In the genomic region with DNA sequence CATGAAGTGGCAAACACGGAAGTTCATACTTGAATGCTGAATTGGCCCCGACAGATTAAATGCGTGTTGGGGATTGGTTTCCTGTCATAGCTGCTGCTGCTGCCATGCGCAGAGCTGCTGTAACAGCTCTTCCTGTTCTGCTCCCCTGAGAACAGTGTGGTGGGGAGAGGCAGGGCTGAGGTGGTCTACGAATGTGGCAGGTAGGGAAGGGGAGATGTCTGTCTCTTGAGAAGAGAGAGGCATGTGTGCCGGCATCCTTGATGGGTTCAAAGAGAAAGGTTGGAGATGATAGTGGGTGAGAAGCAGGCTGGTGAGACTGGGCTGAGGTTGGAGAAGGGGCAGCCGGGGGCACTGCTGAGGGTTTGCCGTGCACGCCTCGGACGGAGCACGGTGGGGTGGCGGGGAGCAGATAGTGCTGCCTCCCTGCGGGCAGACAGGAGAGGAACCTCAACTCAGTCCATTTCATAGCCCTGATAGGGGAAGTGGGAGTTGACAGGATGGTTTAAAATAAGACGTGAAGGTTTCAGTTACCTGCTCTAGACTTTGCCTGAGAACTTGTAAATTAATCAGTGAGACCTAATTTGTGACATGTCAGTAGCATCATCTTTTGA, we compare ENCODE assay signal across 8 cellular contexts. TPM values are rescaled to one million over a fixed set of nuclear protein-coding genes. Genes with fewer than 3 reads are reported as not detected.
A peak's percentile ranks its signal among the peaks of the same experiment; 100 is the strongest.
DNase-seq lines count a peak whose midpoint lies in the region; ATAC-seq and TF ChIP-seq lines count a peak whose summit lies in the region.

No MANE protein-coding gene starts in this region.

- DNase-seq in activated CD4-positive, alpha-beta memory T cell treated with anti-CD3 and anti-CD28 coated beads, Interleukin-2, amount 10 ng/mL, durations not matched to agents 7 days and 5 days = peak; percentile 82
- DNase-seq in erythroblast (lab: John Stamatoyannopoulos, UW) (peak; percentile 25 to 31), testis (no peak), mesenchymal stem cell (no peak)
- DNase-seq in stimulated activated CD4-positive, alpha-beta T cell treated with anti-CD3 and anti-CD28 coated beads, Interleukin-1b, Interleukin-23, amount 100 ng/mL, for 4 hours (ENCODE audit: low read depth in 2 of 2) = peak; percentile 64 to 69

- H3K14ac ChIP-seq in mesenchymal stem cell (ENCODE audit: low read length in 2 of 2) = peak overlapping the region in 1 of 2 experiments; percentile 55

- intact Hi-C loops in testis (cut with DNase I; ENCODE audit: low total_unique reads) = no loop called here

- TF ChIP-seq POLR2A in erythroblast (IDR thresholded peaks at IDR 0.05; ENCODE audit: low read length) = peak; percentile 30
- TF ChIP-seq POLR2A in testis (IDR thresholded peaks at IDR 0.05) = no peak

- H4K20me1 ChIP-seq in BLaER1 = no peaks in the 10 kb centered on the region

- POLR2A ChIA-PET in activated CD4-positive, alpha-beta memory T cell treated with anti-CD3 and anti-CD28 coated beads, Interleukin-2, amount 10 ng/mL, durations not matched to agents 7 days and 5 days (lab: Charles Lee) = interaction anchor here (0.6 to 3.3 kb wide), 24 partner anchors 8 to 1353 kb away, joined by 3 to 33 read pairs (median 4); a partner anchor contains a TSS

- no peak overlapping the region for H2AK5ac ChIP-seq in mesenchymal stem cell (ENCODE audit: low read length, severe bottlenecking)

- peak overlapping the region; percentile 55 for H3K4me3 ChIP-seq in BLaER1
- no peak overlapping the region for H3K4me3 ChIP-seq in testis
- no peak overlapping the region for H3K4me3 ChIP-seq in mesenchymal stem cell (ENCODE audit: insufficient read depth in 1 of 2, low read depth in 1 of 2, low read length in 2 of 2)

- no peaks in the 10 kb centered on the region for H3K9me3 Mint-ChIP-seq in activated CD4-positive, alpha-beta memory T cell treated with anti-CD3 and anti-CD28 coated beads, Interleukin-2, amount 10 ng/mL, durations not matched to agents 7 days and 5 days

- H2BK120ac ChIP-seq in mesenchymal stem cell (ENCODE audit: low read depth, low read length) = no peak overlapping the region

- H3K4me1 Mint-ChIP-seq in activated CD4-positive, alpha-beta memory T cell treated with anti-CD3 and anti-CD28 coated beads, Interleukin-2, amount 10 ng/mL, durations not matched to agents 7 days and 5 days = peaks cover 58% of the 10 kb centered on the region

- peak overlapping the region; percentile 99 for H3K27ac Mint-ChIP-seq in activated CD4-positive, alpha-beta memory T cell treated with anti-CD3 and anti-CD28 coated beads, Interleukin-2, amount 10 ng/mL, durations not matched to agents 7 days and 5 days

- CTCF ChIA-PET in activated CD4-positive, alpha-beta memory T cell treated with anti-CD3 and anti-CD28 coated beads, Interleukin-2, amount 10 ng/mL, durations not matched to agents 7 days and 5 days (lab: Charles Lee) = interaction anchor here (0.5 to 5.7 kb wide), 38 partner anchors 7 to 535 kb away, joined by 3 to 111 read pairs (median 4); a partner anchor contains a TSS

- H3K9ac ChIP-seq in BLaER1 (peak overlapping the region; percentile 56; the same call in 1 of the 2 replicates), mesenchymal stem cell (ENCODE audit: low read length) (no peak overlapping the region)

- no peak overlapping the region for H2BK15ac ChIP-seq in mesenchymal stem cell (ENCODE audit: low read depth, poor library complexity, severe bottlenecking)

- no peak overlapping the region for H2BK5ac ChIP-seq in mesenchymal stem cell (ENCODE audit: low read depth, low read length, poor library complexity, severe bottlenecking)

- H3K18ac ChIP-seq in mesenchymal stem cell (ENCODE audit: low read depth in 1 of 2, low read length in 2 of 2) = no peak overlapping the region

- H3K9me3 ChIP-seq in BLaER1 (no peaks in the 10 kb centered on the region), testis (no peaks in the 10 kb centered on the region), mesenchymal stem cell (ENCODE audit: control insufficient read depth, low read length) (no peaks in the 10 kb centered on the region)

- no peak overlapping the region for H3K4ac ChIP-seq in mesenchymal stem cell (ENCODE audit: low read depth in 1 of 2, low read length in 2 of 2)

- no peak overlapping the region for H2AFZ ChIP-seq in mesenchymal stem cell (ENCODE audit: low read depth, low read length)

- no peak overlapping the region for H3K23ac ChIP-seq in mesenchymal stem cell (ENCODE audit: low read length in 2 of 2)

- H3K27me3 ChIP-seq in BLaER1 (no peaks in the 10 kb centered on the region), testis (no peaks in the 10 kb centered on the region), mesenchymal stem cell (ENCODE audit: control insufficient read depth in 1 of 2, insufficient read depth in 1 of 2, low read length in 2 of 2) (no peaks in the 10 kb centered on the region)

- peak overlapping the region; percentile 96 for H3K4me3 Mint-ChIP-seq in activated CD4-positive, alpha-beta memory T cell treated with anti-CD3 and anti-CD28 coated beads, Interleukin-2, amount 10 ng/mL, durations not matched to agents 7 days and 5 days

- peaks cover 10% of the 10 kb centered on the region for H3K36me3 Mint-ChIP-seq in activated CD4-positive, alpha-beta memory T cell treated with anti-CD3 and anti-CD28 coated beads, Interleukin-2, amount 10 ng/mL, durations not matched to agents 7 days and 5 days (ENCODE audit: low read depth)

- H3K36me3 ChIP-seq in BLaER1 (no peaks in the 10 kb centered on the region), testis (ENCODE audit: low read depth, missing control alignments) (no peaks in the 10 kb centered on the region), mesenchymal stem cell (ENCODE audit: control insufficient read depth in 1 of 2, insufficient read depth in 2 of 2, low read depth in 1 of 2, low read length in 2 of 2) (peaks cover 0 to 4% of the 10 kb centered on the region in 2 experiments)

- H3K4me2 ChIP-seq in BLaER1 = peak overlapping the region; percentile 80
- no peak overlapping the region for H3K4me2 ChIP-seq in mesenchymal stem cell (ENCODE audit: low read length, poor library complexity, severe bottlenecking)

- H4K8ac ChIP-seq in mesenchymal stem cell (ENCODE audit: low read length) = no peak overlapping the region

- 66 to 70% methylated on average over 15 of the region's 15 CpGs for WGBS in testis, 2 donors
- 94% methylated on average over 10 of the region's 15 CpGs for WGBS in mesenchymal stem cell

- H3K27ac ChIP-seq in BLaER1 (peak overlapping the region; percentile 70), testis (no peak overlapping the region), mesenchymal stem cell (ENCODE audit: low read length, poor library complexity, severe bottlenecking) (no peak overlapping the region)

- no peak overlapping the region for H4K91ac ChIP-seq in mesenchymal stem cell (ENCODE audit: low read length)

- no peak overlapping the region for H2BK12ac ChIP-seq in mesenchymal stem cell (ENCODE audit: low read length in 2 of 2)

- peak; percentile 96 for ATAC-seq in GM19463 (IDR thresholded peaks at IDR 0.05; ENCODE audit: unreplicated experiment)
- ATAC-seq in HG03575 (IDR thresholded peaks at IDR 0.05; ENCODE audit: extremely low read depth, insufficient number of reproducible peaks, low FRiP score, unreplicated experiment) = peak; percentile 91

- no peak for TF ChIP-seq CTCF in testis (IDR thresholded peaks at IDR 0.05)

- H3K4me1 ChIP-seq in BLaER1 = peaks cover 41% of the 10 kb centered on the region
- H3K4me1 ChIP-seq in testis = peaks cover 3% of the 10 kb centered on the region
- peaks cover 4% of the 10 kb centered on the region for H3K4me1 ChIP-seq in mesenchymal stem cell (ENCODE audit: control insufficient read depth, insufficient read depth, low read depth, low read length)

- no peaks in the 10 kb centered on the region for H3K79me1 ChIP-seq in mesenchymal stem cell (replicated peaks; ENCODE audit: low read length, poor library complexity, severe bottlenecking)

- no peaks in the 10 kb centered on the region for H3K27me3 Mint-ChIP-seq in activated CD4-positive, alpha-beta memory T cell treated with anti-CD3 and anti-CD28 coated beads, Interleukin-2, amount 10 ng/mL, durations not matched to agents 7 days and 5 days

RNA-seq across cellular contexts. Expression of a gene that starts 46.1 kb away (rescaled TPM):
- 10 to 100 TPM; 19.2 to 21.8 TPM for total RNA-seq in activated CD4-positive, alpha-beta memory T cell treated with anti-CD3 and anti-CD28 coated beads, Interleukin-2, amount 10 ng/mL, durations not matched to agents 7 days and 5 days
- 10 to 100 TPM; 63.4 to 72.5 TPM for total RNA-seq in testis
- 41.2 TPM for polyA plus RNA-seq in testis (ENCODE audit: insufficient read depth, low read depth, low replicate concordance)
- polyA plus RNA-seq in mesenchymal stem cell (2013, experiment 1 of 2) = 24.4 TPM
- 24.2 TPM for polyA plus RNA-seq in mesenchymal stem cell (2013, experiment 2 of 2)

Comparison
In these comparisons a context has a peak if more than half of its experiments do, and no peak if none do; other contexts are left out.
1. DNase-seq: peak in activated CD4-positive, alpha-beta memory T cell treated with anti-CD3 and anti-CD28 coated beads, Interleukin-2, amount 10 ng/mL, durations not matched to agents 7 days and 5 days (single experiment), erythroblast (2 of 2) and stimulated activated CD4-positive, alpha-beta T cell treated with anti-CD3 and anti-CD28 coated beads, Interleukin-1b, Interleukin-23, amount 100 ng/mL, for 4 hours (2 of 2); none in testis (single experiment) and mesenchymal stem cell (single experiment).